ENCODE assay signal across 10 cellular contexts in the genomic region with DNA sequence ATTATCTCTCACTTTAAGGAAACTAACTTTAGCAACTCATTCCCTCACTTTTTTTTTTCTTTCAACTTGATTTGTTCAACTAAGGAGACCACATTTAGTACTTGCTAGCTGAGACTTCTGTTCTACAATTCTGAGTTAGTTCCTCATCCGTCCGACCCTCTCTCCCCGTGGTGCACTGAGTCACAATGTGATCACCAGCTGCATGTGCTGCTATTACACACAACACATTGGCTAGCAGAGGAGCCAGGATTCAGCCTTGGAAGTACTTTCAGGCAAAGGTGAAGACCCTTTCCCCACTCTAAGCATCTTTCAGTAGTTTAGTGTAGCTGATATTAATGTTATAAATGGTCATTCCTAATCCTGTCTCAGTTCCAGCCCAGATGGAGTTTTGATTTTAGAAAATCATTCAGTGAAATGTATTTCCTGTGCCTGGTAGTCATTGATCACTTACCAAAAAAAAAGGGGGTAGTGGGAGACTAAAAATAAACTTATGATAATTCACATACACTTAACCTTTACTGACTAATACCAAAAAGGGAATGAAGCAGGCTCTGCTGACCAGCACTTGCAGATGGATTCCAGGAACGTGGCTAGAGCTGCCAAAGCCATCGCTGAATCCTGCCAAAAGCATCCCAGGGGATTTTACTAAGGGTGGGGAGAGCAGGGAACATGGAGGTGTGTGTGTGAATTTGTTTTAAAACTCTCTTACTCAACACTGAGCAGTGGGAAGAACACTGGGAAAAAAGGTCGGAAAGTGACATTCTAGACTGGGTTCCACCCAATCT.
DNase-seq lines count a peak whose midpoint lies in the region; ATAC-seq and TF ChIP-seq lines count a peak whose summit lies in the region.
"Had no signal": no experiment of that assay in that cellular context is flagged by ENCODE, and none has a peak within 500 bp of the region (broad histone marks: within the 10 kb centered on the region; RNA-seq: fewer than 3 reads in every experiment).

No MANE protein-coding gene starts in this region.

- 60 to 82% methylated on average over 6 of the region's 6 CpGs for WGBS in thyroid gland, 2 donors

- H3K4me3 Mint-ChIP-seq in activated naive CD4-positive, alpha-beta T cell treated with anti-CD3 and anti-CD28 coated beads for 36 hours, result no peak overlapping the region
- H3K4me3 Mint-ChIP-seq: neural crest cell had no signal

- intact Hi-C loops in activated naive CD4-positive, alpha-beta T cell treated with anti-CD3 and anti-CD28 coated beads for 36 hours (cut with micrococcal nuclease), result no loop called here
- intact Hi-C loops in thyroid gland (cut with DNase I), result no loop called here

- H3K27me3 Mint-ChIP-seq in activated naive CD4-positive, alpha-beta T cell treated with anti-CD3 and anti-CD28 coated beads for 36 hours (ENCODE audit: low read depth), result no peaks in the 10 kb centered on the region

- H3K4me1 ChIP-seq in thyroid gland, result no peaks in the 10 kb centered on the region

- H3K27ac ChIP-seq in thyroid gland, result no peak overlapping the region

- H3K4me3 ChIP-seq in thyroid gland (replicated peaks in 1 of 3), result no peak overlapping the region

- CTCF ChIA-PET in activated naive CD4-positive, alpha-beta T cell treated with anti-CD3 and anti-CD28 coated beads for 36 hours (lab: Charles Lee), result no interaction called here

- TF ChIP-seq CTCF in thyroid gland (IDR thresholded peaks at IDR 0.05), result no peak

- DNase-seq in activated naive CD4-positive, alpha-beta T cell treated with anti-CD3 and anti-CD28 coated beads for 36 hours, result peak; percentile 28
- DNase-seq in activated naive CD4-positive, alpha-beta T cell treated with Interleukin-2 at 50 U/mL for 16 hours, result no peak
- DNase-seq in astrocyte of the hippocampus (ENCODE audit: low read depth, low spot score) (peak; percentile 89), left lobe of liver (ENCODE audit: low spot score) (no peak), thyroid gland (peak; percentile 12 to 25)
- DNase-seq: Caco-2 had no signal

- no peaks in the 10 kb centered on the region for H3K36me3 ChIP-seq in thyroid gland

- no peaks in the 10 kb centered on the region for H3K9me3 Mint-ChIP-seq in activated naive CD4-positive, alpha-beta T cell treated with anti-CD3 and anti-CD28 coated beads for 36 hours
- H3K9me3 Mint-ChIP-seq: neural crest cell had no signal

- TF ChIP-seq POLR2A in thyroid gland (IDR thresholded peaks at IDR 0.05), result no peak

- no peak overlapping the region for H3K27ac Mint-ChIP-seq in activated naive CD4-positive, alpha-beta T cell treated with anti-CD3 and anti-CD28 coated beads for 36 hours

- peak; percentile 33 for ATAC-seq in left lobe of liver
- no peak for ATAC-seq in GM18502 (IDR thresholded peaks at IDR 0.05; ENCODE audit: poor library complexity, unreplicated experiment)
- ATAC-seq in GM21529 (IDR thresholded peaks at IDR 0.05; ENCODE audit: unreplicated experiment), result no peak
- ATAC-seq in GM21515 (IDR thresholded peaks at IDR 0.05; ENCODE audit: unreplicated experiment), result no peak

- no peaks in the 10 kb centered on the region for H3K27me3 ChIP-seq in thyroid gland

- no peaks in the 10 kb centered on the region for H3K9me3 ChIP-seq in thyroid gland
- H3K9me3 ChIP-seq: Caco-2 had no signal

- peaks cover 13% of the 10 kb centered on the region for H3K4me1 Mint-ChIP-seq in activated naive CD4-positive, alpha-beta T cell treated with anti-CD3 and anti-CD28 coated beads for 36 hours (ENCODE audit: low read depth)

- peaks cover 2% of the 10 kb centered on the region for H3K36me3 Mint-ChIP-seq in activated naive CD4-positive, alpha-beta T cell treated with anti-CD3 and anti-CD28 coated beads for 36 hours (ENCODE audit: low read depth)

Comparison
In these comparisons a context has a peak if more than half of its experiments do, and no peak if none do; other contexts are left out.
1. DNase-seq: peak in activated naive CD4-positive, alpha-beta T cell treated with anti-CD3 and anti-CD28 coated beads for 36 hours (single experiment), astrocyte of the hippocampus (single experiment) and thyroid gland (2 of 2); none in activated naive CD4-positive, alpha-beta T cell treated with Interleukin-2 at 50 U/mL for 16 hours (single experiment) and left lobe of liver (single experiment).